In the genomic region with DNA sequence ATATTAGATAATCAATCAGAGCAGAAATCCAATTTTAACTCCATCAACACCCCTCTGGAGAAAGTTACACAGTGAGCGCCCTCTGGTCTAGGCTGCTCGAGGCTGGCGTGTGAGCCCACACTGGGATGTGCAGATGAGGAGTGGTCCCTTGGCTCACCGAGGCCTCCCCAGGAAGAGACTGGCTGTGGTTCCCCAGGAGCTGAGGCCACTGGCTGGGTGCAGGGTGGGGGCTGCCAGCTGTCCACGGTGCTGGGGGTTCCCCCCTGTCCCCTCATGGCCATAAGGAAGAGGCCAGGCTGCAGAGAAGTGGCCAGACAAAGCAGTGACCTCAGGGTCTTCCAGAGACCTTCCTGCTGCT, we compare ENCODE assay signal across 29 cellular contexts.
"Had no signal": no experiment of that assay in that cellular context is flagged by ENCODE, and none has a peak within 500 bp of the region (broad histone marks: within the 10 kb centered on the region; RNA-seq: fewer than 3 reads in every experiment).

No MANE protein-coding gene starts in this region.

- H3K4me3 ChIP-seq: coronary artery, dorsolateral prefrontal cortex had no signal

- H3K27me3 ChIP-seq: brain microvascular endothelial cell had no signal

- H3K4me1 Mint-ChIP-seq: activated CD4-positive, alpha-beta T cell treated with anti-CD3 and anti-CD28 coated beads for 36 hours; activated CD4-positive, alpha-beta T cell treated with anti-CD3 and anti-CD28 coated beads, Interleukin-2, amount 10 ng/mL, durations not matched to agents 24 days and 14 days; activated CD8-positive, alpha-beta memory T cell treated with anti-CD3 and anti-CD28 coated beads, Interleukin-2, amount 10 ng/mL, durations not matched to agents 7 days and 5 days; activated naive CD4-positive, alpha-beta T cell treated with anti-CD3 and anti-CD28 coated beads, Interleukin-2, amount 50 U/mL, for 24 hours; activated naive CD8-positive, alpha-beta T cell treated with anti-CD3 and anti-CD28 coated beads for 36 hours; endodermal cell had no signal

- H3K36me3 Mint-ChIP-seq: activated CD4-positive, alpha-beta memory T cell treated with anti-CD3 and anti-CD28 coated beads for 36 hours; activated CD8-positive, alpha-beta memory T cell treated with anti-CD3 and anti-CD28 coated beads, Interleukin-2, amount 10 ng/mL, durations not matched to agents 7 days and 5 days; activated naive CD4-positive, alpha-beta T cell treated with anti-CD3 and anti-CD28 coated beads, Interleukin-2, amount 50 U/mL, for 24 hours; activated naive CD8-positive, alpha-beta T cell treated with anti-CD3 and anti-CD28 coated beads for 36 hours had no signal

- H3K4me3 Mint-ChIP-seq: activated CD4-positive, alpha-beta memory T cell treated with anti-CD3 and anti-CD28 coated beads for 36 hours; activated CD4-positive, alpha-beta T cell treated with anti-CD3 and anti-CD28 coated beads for 36 hours; activated CD4-positive, alpha-beta T cell treated with anti-CD3 and anti-CD28 coated beads, Interleukin-2, amount 10 ng/mL, durations not matched to agents 24 days and 14 days; activated CD8-positive, alpha-beta memory T cell treated with anti-CD3 and anti-CD28 coated beads, Interleukin-2, amount 10 ng/mL, durations not matched to agents 7 days and 5 days; activated CD8-positive, alpha-beta T cell treated with anti-CD3 and anti-CD28 coated beads, Interleukin-2, amount 10 ng/mL, durations not matched to agents 7 days and 5 days; activated naive CD4-positive, alpha-beta T cell treated with anti-CD3 and anti-CD28 coated beads for 36 hours; activated naive CD4-positive, alpha-beta T cell treated with anti-CD3 and anti-CD28 coated beads, Interleukin-2, amount 50 U/mL, for 24 hours; activated naive CD8-positive, alpha-beta T cell treated with anti-CD3 and anti-CD28 coated beads for 36 hours; activated T-cell treated with anti-CD3 and anti-CD28 coated beads, Interleukin-2, amount 50 U/mL, for 72 hours; dendritic cell treated with granulocyte-macrophage colony-stimulating factor and Interleukin-4, amounts not matched to agents 40 ng/mL and 50 ng/mL, for 4 days; endodermal cell had no signal

- H3K36me3 ChIP-seq: brain microvascular endothelial cell had no signal

- H3K27ac ChIP-seq: brain microvascular endothelial cell, coronary artery, dorsolateral prefrontal cortex had no signal

- FAIRE-seq: astrocyte, bronchial epithelial cell, frontal cortex had no signal

- H3K27me3 Mint-ChIP-seq: activated CD4-positive, alpha-beta memory T cell treated with anti-CD3 and anti-CD28 coated beads for 36 hours; activated CD4-positive, alpha-beta T cell treated with anti-CD3 and anti-CD28 coated beads for 36 hours; activated CD4-positive, alpha-beta T cell treated with anti-CD3 and anti-CD28 coated beads, Interleukin-2, amount 10 ng/mL, durations not matched to agents 24 days and 14 days; activated CD8-positive, alpha-beta memory T cell treated with anti-CD3 and anti-CD28 coated beads, Interleukin-2, amount 10 ng/mL, durations not matched to agents 7 days and 5 days; activated naive CD4-positive, alpha-beta T cell treated with anti-CD3 and anti-CD28 coated beads, Interleukin-2, amount 50 U/mL, for 24 hours; activated naive CD8-positive, alpha-beta T cell treated with anti-CD3 and anti-CD28 coated beads for 36 hours; dendritic cell treated with granulocyte-macrophage colony-stimulating factor and Interleukin-4, amounts not matched to agents 40 ng/mL and 50 ng/mL, for 4 days had no signal

- H3K27ac Mint-ChIP-seq: activated CD4-positive, alpha-beta memory T cell treated with anti-CD3 and anti-CD28 coated beads for 36 hours; activated CD4-positive, alpha-beta T cell treated with anti-CD3 and anti-CD28 coated beads for 36 hours; activated CD4-positive, alpha-beta T cell treated with anti-CD3 and anti-CD28 coated beads, Interleukin-2, amount 10 ng/mL, durations not matched to agents 24 days and 14 days; activated CD8-positive, alpha-beta memory T cell treated with anti-CD3 and anti-CD28 coated beads, Interleukin-2, amount 10 ng/mL, durations not matched to agents 7 days and 5 days; activated CD8-positive, alpha-beta T cell treated with anti-CD3 and anti-CD28 coated beads, Interleukin-2, amount 10 ng/mL, durations not matched to agents 7 days and 5 days; activated naive CD4-positive, alpha-beta T cell treated with anti-CD3 and anti-CD28 coated beads for 36 hours; activated naive CD4-positive, alpha-beta T cell treated with anti-CD3 and anti-CD28 coated beads, Interleukin-2, amount 50 U/mL, for 24 hours; activated naive CD8-positive, alpha-beta T cell treated with anti-CD3 and anti-CD28 coated beads for 36 hours; activated T-cell treated with anti-CD3 and anti-CD28 coated beads, Interleukin-2, amount 50 U/mL, for 72 hours; dendritic cell treated with granulocyte-macrophage colony-stimulating factor and Interleukin-4, amounts not matched to agents 40 ng/mL and 50 ng/mL, for 4 days; endodermal cell had no signal

- H3K9me3 Mint-ChIP-seq: activated CD4-positive, alpha-beta memory T cell treated with anti-CD3 and anti-CD28 coated beads for 36 hours; activated CD4-positive, alpha-beta T cell treated with anti-CD3 and anti-CD28 coated beads, Interleukin-2, amount 10 ng/mL, durations not matched to agents 24 days and 14 days; activated naive CD4-positive, alpha-beta T cell treated with anti-CD3 and anti-CD28 coated beads for 36 hours; activated naive CD4-positive, alpha-beta T cell treated with anti-CD3 and anti-CD28 coated beads, Interleukin-2, amount 50 U/mL, for 24 hours; activated naive CD8-positive, alpha-beta T cell treated with anti-CD3 and anti-CD28 coated beads for 36 hours; activated T-cell treated with anti-CD3 and anti-CD28 coated beads, Interleukin-2, amount 50 U/mL, for 72 hours; dendritic cell treated with granulocyte-macrophage colony-stimulating factor and Interleukin-4, amounts not matched to agents 40 ng/mL and 50 ng/mL, for 4 days; endodermal cell had no signal

- DNase-seq: activated CD4-positive, alpha-beta memory T cell treated with anti-CD3 and anti-CD28 coated beads for 36 hours; activated CD4-positive, alpha-beta T cell treated with anti-CD3 and anti-CD28 coated beads for 36 hours; activated CD4-positive, alpha-beta T cell treated with anti-CD3 and anti-CD28 coated beads, Interleukin-2, amount 10 ng/mL, durations not matched to agents 24 days and 14 days; activated CD4-positive, CD25-positive, alpha-beta regulatory T cell; activated CD4-positive, CD25-positive, alpha-beta regulatory T cell treated with anti-CD3 and anti-CD28 coated beads, Interleukin-2, amount 50 U/mL, for 72 hours; activated CD8-positive, alpha-beta memory T cell treated with anti-CD3 and anti-CD28 coated beads, Interleukin-2, amount 10 ng/mL, durations not matched to agents 7 days and 5 days; activated CD8-positive, alpha-beta memory T cell treated with anti-CD3 and anti-CD28 coated beads, Interleukin-2, amount 50 U/mL, for 4 hours; activated CD8-positive, alpha-beta T cell treated with anti-CD3 and anti-CD28 coated beads, Interleukin-2, amount 10 ng/mL, durations not matched to agents 7 days and 5 days; activated naive CD4-positive, alpha-beta T cell treated with anti-CD3 and anti-CD28 coated beads for 36 hours; activated naive CD8-positive, alpha-beta T cell treated with anti-CD3 and anti-CD28 coated beads for 36 hours; activated T-cell treated with anti-CD3 and anti-CD28 coated beads, Interleukin-2, amount 50 U/mL, for 1 hour; activated T-cell treated with anti-CD3 and anti-CD28 coated beads, Interleukin-2, amount 50 U/mL, for 72 hours; amniotic stem cell; anterior cingulate cortex; brain microvascular endothelial cell; central memory CD4-positive, alpha-beta T cell; cerebellar nuclear complex; effector memory CD4-positive, alpha-beta T cell; foreskin fibroblast; T-helper 2 cell had no signal

- ATAC-seq: activated CD4-positive, alpha-beta T cell treated with anti-CD3 and anti-CD28 coated beads for 36 hours; activated CD8-positive, alpha-beta memory T cell treated with anti-CD3 and anti-CD28 coated beads, Interleukin-2, amount 10 ng/mL, durations not matched to agents 7 days and 5 days; activated CD8-positive, alpha-beta T cell treated with anti-CD3 and anti-CD28 coated beads, Interleukin-2, amount 10 ng/mL, durations not matched to agents 7 days and 5 days; activated T-cell treated with anti-CD3 and anti-CD28 coated beads, Interleukin-2, amount 50 U/mL, for 72 hours; esophagus mucosa had no signal
